In genomic region chr15:28935316-28935715, GRCh38 we compare ENCODE assay signal across 10 cellular contexts. TPM values are rescaled to one million over a fixed set of nuclear protein-coding genes. Genes with fewer than 3 reads are reported as not detected.
DNase-seq lines count a peak whose midpoint lies in the region; ATAC-seq and TF ChIP-seq lines count a peak whose summit lies in the region.
"Had no signal": no experiment of that assay in that cellular context is flagged by ENCODE, and none has a peak within 500 bp of the region (broad histone marks: within the 10 kb centered on the region; RNA-seq: fewer than 3 reads in every experiment).

No MANE protein-coding gene starts in this region.

- H3K27ac ChIP-seq in heart right ventricle (no peak overlapping the region), right atrium auricular region (no peak overlapping the region)

- H3K36me3 Mint-ChIP-seq in type B pancreatic cell, result peaks cover 8% of the 10 kb centered on the region

- no peak overlapping the region for H3K4me3 Mint-ChIP-seq in type B pancreatic cell

- H3K27ac Mint-ChIP-seq in type B pancreatic cell, result no peak overlapping the region

- H3K9me3 Mint-ChIP-seq in type B pancreatic cell, result no peaks in the 10 kb centered on the region

- H3K27me3 Mint-ChIP-seq in type B pancreatic cell, result no peaks in the 10 kb centered on the region

- TF ChIP-seq CTCF in heart right ventricle (IDR thresholded peaks at IDR 0.05) (peak in 5 of 9 donors; percentile 15 to 29 (median 18)), right atrium auricular region (IDR thresholded peaks at IDR 0.05) (no peak), WI38 (IDR thresholded peaks at IDR 0.05; ENCODE audit: low read depth, low read length) (peak; percentile 22; the same call in 1 of the 2 replicates), type B pancreatic cell (conservative IDR thresholded peaks at IDR 0.05) (peak; percentile 58), omental fat pad (IDR thresholded peaks at IDR 0.05) (no peak)

- 55 to 56% methylated on average over 6 of the region's 6 CpGs for WGBS in heart right ventricle, 2 donors

- H3K4me3 ChIP-seq in heart right ventricle (no peak overlapping the region), right atrium auricular region (no peak overlapping the region), WI38 (ENCODE audit: low read depth, low read length) (no peak overlapping the region)
- H3K4me3 ChIP-seq: MG63 had no signal

- no peak for TF ChIP-seq POLR2A in erythroblast (IDR thresholded peaks at IDR 0.05; ENCODE audit: low read length)

- H3K4me1 Mint-ChIP-seq in type B pancreatic cell (ENCODE audit: unreplicated experiment), result peaks cover 13% of the 10 kb centered on the region

- no peaks in the 10 kb centered on the region for H3K36me3 ChIP-seq in heart right ventricle
- no peaks in the 10 kb centered on the region for H3K36me3 ChIP-seq in right atrium auricular region
- H3K36me3 ChIP-seq: MG63 had no signal

- no peak for ATAC-seq in heart right ventricle
- no peak for ATAC-seq in GM18867 (IDR thresholded peaks at IDR 0.05; ENCODE audit: unreplicated experiment)
- ATAC-seq in omental fat pad (ENCODE audit: low FRiP score), result no peak
- no peak for ATAC-seq in HG02840 (IDR thresholded peaks at IDR 0.05; ENCODE audit: low FRiP score, unreplicated experiment)

- DNase-seq in heart right ventricle, result no peak
- no peak for DNase-seq in right atrium auricular region (ENCODE audit: low spot score)
- DNase-seq in erythroblast (lab: John Stamatoyannopoulos, UW), result peak; percentile 11 to 18
- no peak for DNase-seq in type B pancreatic cell (ENCODE audit: extremely low spot score, unreplicated experiment)
- DNase-seq in omental fat pad (ENCODE audit: low spot score), result no peak
- DNase-seq: cortex of kidney, MG63 had no signal

- H3K27me3 ChIP-seq in heart right ventricle, result peaks cover 0 to 14% (median 0%) of the 10 kb centered on the region in 7 donors
- no peaks in the 10 kb centered on the region for H3K27me3 ChIP-seq in right atrium auricular region
- H3K27me3 ChIP-seq: MG63 had no signal

- intact Hi-C loops in heart right ventricle (cut with DNase I), result no loop called here

- H3K4me1 ChIP-seq in heart right ventricle, result peaks cover 0 to 11% (median 0%) of the 10 kb centered on the region in 9 donors
- no peaks in the 10 kb centered on the region for H3K4me1 ChIP-seq in right atrium auricular region

- H3K9me3 ChIP-seq in heart right ventricle (peaks cover 0 to 3% (median 0%) of the 10 kb centered on the region in 11 donors), right atrium auricular region (no peaks in the 10 kb centered on the region)
- H3K9me3 ChIP-seq: MG63 had no signal

RNA-seq across cellular contexts. Expression of gene APBA2, which starts 49.5 kb away (rescaled TPM):
- total RNA-seq in heart right ventricle (under 1 TPM; 0.16 to 0.85 (median 0.49) TPM), right atrium auricular region (under 1 TPM; 0.47 to 0.48 TPM), type B pancreatic cell (ENCODE audit: low replicate concordance) (8.5 and 33.3 TPM in 2 replicates), omental fat pad (1 to 10 TPM in 3 of 4 donors, under 1 TPM in 1; 0.93 to 4.3 (median 2.6) TPM)
- polyA plus RNA-seq in heart right ventricle, result under 1 TPM; 0.16 to 0.37 TPM

Comparison
In these comparisons a context has a peak if more than half of its experiments do, and no peak if none do; other contexts are left out.
1. CTCF ChIP-seq: peak in heart right ventricle (5 of 9), WI38 (single experiment) and type B pancreatic cell (single experiment); none in right atrium auricular region (0 of 2) and omental fat pad (0 of 3).
2. DNase-seq: peak in erythroblast (2 of 2); none in heart right ventricle (0 of 2), right atrium auricular region (single experiment), type B pancreatic cell (single experiment) and omental fat pad (single experiment).